18 cellular contexts compared by ENCODE assay signal in the genomic region with DNA sequence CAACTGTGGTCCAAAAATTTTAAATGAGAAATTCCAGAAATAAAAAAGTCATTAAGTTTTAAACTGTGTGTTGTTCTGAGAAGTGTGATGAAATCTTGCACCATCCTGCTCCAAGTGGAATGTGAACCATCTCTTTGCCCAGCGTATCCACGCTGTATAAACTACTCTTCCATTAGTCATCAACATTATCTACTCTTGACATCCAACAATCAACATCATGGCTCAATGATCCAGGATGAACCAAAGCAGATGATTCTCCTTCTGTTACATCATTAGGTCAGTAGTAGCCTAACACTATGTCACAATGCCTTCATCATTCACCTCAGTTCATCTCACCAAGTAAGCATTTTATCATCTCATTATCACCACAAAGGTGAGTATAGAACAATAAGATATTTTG. TPM values are rescaled to one million over a fixed set of nuclear protein-coding genes. Genes with fewer than 3 reads are reported as not detected.
DNase-seq lines count a peak whose midpoint lies in the region; ATAC-seq, FAIRE-seq and TF ChIP-seq lines count a peak whose summit lies in the region.
"Had no signal": no experiment of that assay in that cellular context is flagged by ENCODE, and none has a peak within 500 bp of the region (broad histone marks: within the 10 kb centered on the region; RNA-seq: fewer than 3 reads in every experiment).

No MANE protein-coding gene starts in this region.

- TF ChIP-seq EP300 in upper lobe of left lung (IDR thresholded peaks at IDR 0.05), result no peak

- no peak overlapping the region for H3K9ac ChIP-seq in fibroblast of lung (ENCODE audit: insufficient read depth, low read length)

- H3K36me3 ChIP-seq in fibroblast of lung (ENCODE audit: control insufficient read depth, insufficient read depth, low read length) (no peaks in the 10 kb centered on the region), osteoblast (ENCODE audit: insufficient read depth, low read length) (peaks cover 23% of the 10 kb centered on the region), upper lobe of left lung (peaks cover 6 to 50% (median 21%) of the 10 kb centered on the region in 4 donors)
- peaks cover 10% of the 10 kb centered on the region for H3K36me3 ChIP-seq in CD8-positive, alpha-beta T cell (ENCODE audit: insufficient read depth, low read length)

- H3K4me1 ChIP-seq in fibroblast of lung (ENCODE audit: control insufficient read depth, extremely low read depth, insufficient read depth, low read length) (no peaks in the 10 kb centered on the region), osteoblast (ENCODE audit: insufficient read depth, low read length) (peaks cover 3% of the 10 kb centered on the region), upper lobe of left lung (no peaks in the 10 kb centered on the region)
- no peaks in the 10 kb centered on the region for H3K4me1 ChIP-seq in CD8-positive, alpha-beta T cell (ENCODE audit: insufficient read depth, low read length)
- H3K4me1 ChIP-seq: ascending aorta had no signal

- no peaks in the 10 kb centered on the region for H3K9me3 ChIP-seq in fibroblast of lung (ENCODE audit: control insufficient read depth, insufficient read depth, low read depth, low read length)
- no peaks in the 10 kb centered on the region for H3K9me3 ChIP-seq in osteoblast (ENCODE audit: low read depth, low read length)
- H3K9me3 ChIP-seq in CD8-positive, alpha-beta T cell (ENCODE audit: low read length), result no peaks in the 10 kb centered on the region
- no peaks in the 10 kb centered on the region for H3K9me3 ChIP-seq in upper lobe of left lung
- H3K9me3 ChIP-seq: ascending aorta had no signal

- peaks cover 81% of the 10 kb centered on the region for H3K36me3 Mint-ChIP-seq in CD8-positive, alpha-beta T cell

- no peak overlapping the region for H3K27ac Mint-ChIP-seq in CD8-positive, alpha-beta T cell
- H3K27ac Mint-ChIP-seq: activated T-helper 17 cell treated with anti-CD3 and anti-CD28 coated beads, Interleukin-2, amount 50 U/mL, for 72 hours; T-helper 2 cell treated with Interferon-gamma antibody and Interleukin-4, amounts not matched to agents 5 μg/mL and 100 μg/mL, for 36 hours had no signal

- CTCF ChIA-PET in CD8-positive, alpha-beta T cell (lab: Charles Lee), result no interaction called here

- H3K9me3 Mint-ChIP-seq in CD8-positive, alpha-beta T cell, result no peaks in the 10 kb centered on the region
- H3K9me3 Mint-ChIP-seq: activated T-helper 17 cell treated with anti-CD3 and anti-CD28 coated beads, Interleukin-2, amount 50 U/mL, for 72 hours; CD8-positive, alpha-beta memory T cell; T-helper 2 cell treated with Interferon-gamma antibody and Interleukin-4, amounts not matched to agents 5 μg/mL and 100 μg/mL, for 36 hours had no signal

- no peak for FAIRE-seq in RCC 7860 (lab: Jason Lieb, UNC)

- H3K4me1 Mint-ChIP-seq in CD8-positive, alpha-beta T cell (ENCODE audit: low read depth), result no peaks in the 10 kb centered on the region
- H3K4me1 Mint-ChIP-seq: activated T-helper 17 cell treated with anti-CD3 and anti-CD28 coated beads, Interleukin-2, amount 50 U/mL, for 72 hours had no signal

- H4K20me1 ChIP-seq in fibroblast of lung (ENCODE audit: control insufficient read depth, extremely low read depth, insufficient read depth, low read length) (no peaks in the 10 kb centered on the region), osteoblast (ENCODE audit: insufficient read depth, low read length) (no peaks in the 10 kb centered on the region)

- H3K4me3 Mint-ChIP-seq in CD8-positive, alpha-beta T cell, result no peak overlapping the region
- H3K4me3 Mint-ChIP-seq: activated T-helper 17 cell treated with anti-CD3 and anti-CD28 coated beads, Interleukin-2, amount 50 U/mL, for 72 hours; CD8-positive, alpha-beta memory T cell; naive thymus-derived CD4-positive, alpha-beta T cell; T-helper 2 cell treated with Interferon-gamma antibody and Interleukin-4, amounts not matched to agents 5 μg/mL and 100 μg/mL, for 36 hours had no signal

- no peak overlapping the region for H3K4me3 ChIP-seq in fibroblast of lung (replicated peaks in 1 of 4; ENCODE audit: control extremely low read depth in 1 of 4, insufficient read depth in 1 of 4, low read depth in 3 of 4, low read length in 4 of 4)
- H3K4me3 ChIP-seq in osteoblast (ENCODE audit: insufficient read depth, low read length), result no peak overlapping the region
- H3K4me3 ChIP-seq in CD8-positive, alpha-beta T cell (ENCODE audit: low read depth, low read length), result no peak overlapping the region
- no peak overlapping the region for H3K4me3 ChIP-seq in upper lobe of left lung
- H3K4me3 ChIP-seq: ascending aorta had no signal

- ATAC-seq in GM18505 (IDR thresholded peaks at IDR 0.05; ENCODE audit: unreplicated experiment), result no peak
- ATAC-seq in CD8-positive, alpha-beta T cell, result no peak
- no peak for ATAC-seq in upper lobe of left lung (ENCODE audit: low FRiP score in 2 of 2)
- ATAC-seq: activated T-helper 17 cell treated with anti-CD3 and anti-CD28 coated beads, Interleukin-2, amount 50 U/mL, for 72 hours; naive thymus-derived CD4-positive, alpha-beta T cell had no signal

- DNase-seq in Daoy (ENCODE audit: low read depth) (peak; percentile 2), RCC 7860 (ENCODE audit: low spot score) (peak; percentile 35), fibroblast of lung (ENCODE audit: low read depth in 2 of 2) (peak; percentile 50 to 71), osteoblast (ENCODE audit: insufficient read length, low spot score, missing footprints) (no peak), T1000 (lab: John Stamatoyannopoulos, UW) (no peak), upper lobe of left lung (no peak)
- no peak for DNase-seq in CD8-positive, alpha-beta T cell
- DNase-seq: activated CD4-positive, alpha-beta T cell treated with anti-CD3 and anti-CD28 coated beads, Interleukin-2, amount 50 U/mL, for 1 hour; CD8-positive, alpha-beta memory T cell; effector CD4-positive, alpha-beta T cell; naive thymus-derived CD4-positive, alpha-beta T cell; NCI-H1694 treated with DMSO at 0.1 percent for 48 hours; NCI-H69; stimulated activated naive CD4-positive, alpha-beta T cell treated with Interleukin-2 at 50 U/mL for 16 hours had no signal

- H2AFZ ChIP-seq in fibroblast of lung (ENCODE audit: low read length) (no peak overlapping the region), osteoblast (ENCODE audit: low read length) (no peak overlapping the region)

- 93 to 96% methylated on average over 2 of the region's 2 CpGs for WGBS in upper lobe of left lung, 2 donors

- TF ChIP-seq CTCF in fibroblast of lung (conservative IDR thresholded peaks at IDR 0.05 in 1 of 2, IDR thresholded peaks at IDR 0.05 in 1 of 2; ENCODE audit: low read depth in 1 of 2, low read length in 2 of 2) (no peak), osteoblast (IDR thresholded peaks at IDR 0.05; ENCODE audit: extremely low read depth, low read depth, low read length) (no peak), upper lobe of left lung (IDR thresholded peaks at IDR 0.05) (no peak)
- no peak for TF ChIP-seq CTCF in CD8-positive, alpha-beta T cell (IDR thresholded peaks at IDR 0.05)

- H3K27ac ChIP-seq in fibroblast of lung (ENCODE audit: insufficient read depth, low read length) (no peak overlapping the region), osteoblast (ENCODE audit: low read depth, low read length) (peak overlapping the region; percentile 17), upper lobe of left lung (no peak overlapping the region)
- no peak overlapping the region for H3K27ac ChIP-seq in CD8-positive, alpha-beta T cell (ENCODE audit: low read depth, low read length)
- H3K27ac ChIP-seq: ascending aorta had no signal

- POLR2A ChIA-PET in CD8-positive, alpha-beta T cell (lab: Charles Lee), result no interaction called here

- H3K27me3 Mint-ChIP-seq in CD8-positive, alpha-beta T cell (ENCODE audit: low read depth), result no peaks in the 10 kb centered on the region
- H3K27me3 Mint-ChIP-seq: activated T-helper 17 cell treated with anti-CD3 and anti-CD28 coated beads, Interleukin-2, amount 50 U/mL, for 72 hours; CD8-positive, alpha-beta memory T cell; naive thymus-derived CD4-positive, alpha-beta T cell had no signal

- intact Hi-C loops in CD8-positive, alpha-beta T cell (cut with DNase I, micrococcal nuclease), result no loop called here

- H3K79me2 ChIP-seq in fibroblast of lung (ENCODE audit: control insufficient read depth, insufficient read depth, low read length) (no peaks in the 10 kb centered on the region), osteoblast (ENCODE audit: insufficient read depth, low read length) (no peaks in the 10 kb centered on the region)

- H3K27me3 ChIP-seq in fibroblast of lung (ENCODE audit: control insufficient read depth, insufficient read depth, low read length), result no peaks in the 10 kb centered on the region
- no peaks in the 10 kb centered on the region for H3K27me3 ChIP-seq in osteoblast (ENCODE audit: insufficient read depth, low read length)
- no peaks in the 10 kb centered on the region for H3K27me3 ChIP-seq in CD8-positive, alpha-beta T cell (ENCODE audit: insufficient read depth, low read length)
- H3K27me3 ChIP-seq in upper lobe of left lung, result no peaks in the 10 kb centered on the region
- H3K27me3 ChIP-seq: ascending aorta had no signal

- TF ChIP-seq POLR2A in GM18505 (IDR thresholded peaks at IDR 0.05; ENCODE audit: borderline replicate concordance, extremely low read depth, insufficient read depth, insufficient read length), result no peak
- TF ChIP-seq POLR2A in upper lobe of left lung (IDR thresholded peaks at IDR 0.05), result no peak

- H3K4me2 ChIP-seq in fibroblast of lung (ENCODE audit: extremely low read depth, insufficient read depth, low read length) (no peak overlapping the region), osteoblast (ENCODE audit: insufficient read depth, low read length) (no peak overlapping the region)

RNA-seq across cellular contexts. Expression of a gene that starts 55.3 kb away (rescaled TPM):
- total RNA-seq in Daoy (2014; rRNA removed; shearing (Covaris generic)), result 46.2 and 54.4 TPM in 2 replicates
- 45.7 and 46.7 TPM in 2 replicates for total RNA-seq in fibroblast of lung
- polyA plus RNA-seq in fibroblast of lung, result 58.2 and 64.8 TPM in 2 replicates
- polyA plus RNA-seq in fibroblast of lung (2012), result 39.4 and 39.8 TPM in 2 replicates
- 1.3 and 1.7 TPM in 2 replicates for polyA minus RNA-seq in fibroblast of lung (ENCODE audit: low replicate concordance)
- total RNA-seq in osteoblast, result 36.6 and 45.4 TPM in 2 replicates
- total RNA-seq in CD8-positive, alpha-beta T cell, result 10 to 100 TPM; 20.8 to 22.9 TPM
- 10 to 100 TPM; 15.0 to 67.4 (median 33.4) TPM for total RNA-seq in upper lobe of left lung

Comparison
In these comparisons a context has a peak if more than half of its experiments do, and no peak if none do; other contexts are left out.
1. DNase-seq: peak in Daoy (single experiment), RCC 7860 (single experiment) and fibroblast of lung (2 of 2); none in osteoblast (single experiment), T1000 (single experiment), CD8-positive, alpha-beta T cell (0 of 7) and upper lobe of left lung (0 of 2).